10 cellular contexts compared by ENCODE assay signal in genomic region chr3:171691485-171691884, GRCh38.
"Had no signal": no experiment of that assay in that cellular context is flagged by ENCODE, and none has a peak within 500 bp of the region (broad histone marks: within the 10 kb centered on the region; RNA-seq: fewer than 3 reads in every experiment).

No MANE protein-coding gene starts in this region.

- H3K4me1 Mint-ChIP-seq: GM23338 had no signal

- H3K4me3 ChIP-seq: GM23338, HAP-1 had no signal

- H3K27ac Mint-ChIP-seq: GM23338, HFFc6 had no signal

- FAIRE-seq: H1, HepG2 had no signal

- H3K4me3 Mint-ChIP-seq: GM23338, HFFc6 had no signal

- H3K9me3 ChIP-seq: HAP-1 had no signal

- H3K27ac ChIP-seq: HL-60, KMS-11 had no signal

- H2AFZ ChIP-seq: GM23338 had no signal

- ATAC-seq: GM23338, HCT116, HepG2 had no signal

- H3K36me3 ChIP-seq: HAP-1 had no signal

- H3K9ac ChIP-seq: KMS-11 had no signal

- H3K9me3 Mint-ChIP-seq: GM23338, HFFc6 had no signal

- DNase-seq: H7, HFFc6, KBM-7 had no signal

- H3K4me2 ChIP-seq: GM23338, KMS-11 had no signal

- H3K4me1 ChIP-seq: HAP-1 had no signal
